In genomic region chr16:82093901-82094300, GRCh38 we compare ENCODE assay signal across 25 cellular contexts. TPM values are rescaled to one million over a fixed set of nuclear protein-coding genes. Genes with fewer than 3 reads are reported as not detected.
DNase-seq lines count a peak whose midpoint lies in the region; ATAC-seq, FAIRE-seq and TF ChIP-seq lines count a peak whose summit lies in the region.
"Had no signal": no experiment of that assay in that cellular context is flagged by ENCODE, and none has a peak within 500 bp of the region (broad histone marks: within the 10 kb centered on the region; RNA-seq: fewer than 3 reads in every experiment).

No MANE protein-coding gene starts in this region.

- no peak for FAIRE-seq in bronchial epithelial cell (lab: Jason Lieb, UNC)
- FAIRE-seq: GM12892, K562 had no signal

- DNase-seq in EH (ENCODE audit: low read depth) = peak; percentile 15
- peak; percentile 86 for DNase-seq in M059J (ENCODE audit: low read depth)
- peak; percentile 86 for DNase-seq in bronchial epithelial cell (ENCODE audit: low read depth)
- DNase-seq in iris pigment epithelial cell (ENCODE audit: low read depth) = peak; percentile 5
- DNase-seq in hippocampal formation (lab: John Stamatoyannopoulos, UW) = no peak
- no peak for DNase-seq in NCI-H1436 treated with DMSO at 0.1 percent for 48 hours (lab: John Stamatoyannopoulos, UW)
- DNase-seq: activated CD4-positive, alpha-beta T cell treated with anti-CD3 and anti-CD28 coated beads for 1 hour; foreskin fibroblast; MG63; NCI-H2029; NCI-H526 treated with DMSO at 0.1 percent for 48 hours; nephron progenitor cell; SHP77; stimulated activated naive B cell treated with anti-CD40 and anti-IgM and Interleukin-4, amounts not matched to agents 10 μg/mL and 1 μg/mL and 100 μg/mL, for 72 hours; upper lobe of left lung had no signal

- no peaks in the 10 kb centered on the region for H3K36me3 ChIP-seq in bronchial epithelial cell (ENCODE audit: control insufficient read depth, insufficient read depth, low read length)
- H3K36me3 ChIP-seq: BLaER1, MG63, suprapubic skin, upper lobe of left lung had no signal

- TF ChIP-seq CTCF in bronchial epithelial cell (IDR thresholded peaks at IDR 0.05; ENCODE audit: insufficient read depth, low read length, severe bottlenecking) = no peak

- ATAC-seq in HG02852 (IDR thresholded peaks at IDR 0.05; ENCODE audit: unreplicated experiment) (no peak), HG02885 (IDR thresholded peaks at IDR 0.05; ENCODE audit: poor library complexity, unreplicated experiment) (no peak)
- ATAC-seq: HCT116; K562; stimulated activated naive B cell treated with anti-CD40 and anti-IgM and Interleukin-4, amounts not matched to agents 10 μg/mL and 1 μg/mL and 100 μg/mL, for 72 hours had no signal

- H3K27me3 ChIP-seq in bronchial epithelial cell (ENCODE audit: control insufficient read depth, insufficient read depth, low read length) = no peaks in the 10 kb centered on the region
- H3K27me3 ChIP-seq: BLaER1, hepatocyte, MG63, suprapubic skin, upper lobe of left lung had no signal

- no peak overlapping the region for H3K4me3 ChIP-seq in bronchial epithelial cell (ENCODE audit: low read depth, low read length)
- H3K4me3 ChIP-seq: BLaER1, hepatocyte, K562, MG63, suprapubic skin, upper lobe of left lung had no signal

RNA-seq across cellular contexts. Expression of gene HSD17B2, which starts 58.8 kb away (rescaled TPM):
- 16.0 and 28.0 TPM in 2 replicates for total RNA-seq in M059J (2014; rRNA removed; shearing (Covaris generic))
- 10.4 and 63.7 TPM in 2 replicates for total RNA-seq in bronchial epithelial cell
- total RNA-seq: K562; skeletal muscle tissue; T-helper 2 cell treated with Interferon-gamma antibody and Interleukin-4, amounts not matched to agents 100 ng/mL and 5 ng/mL, for 36 hours had no signal

Comparison
In these comparisons a context has a peak if more than half of its experiments do, and no peak if none do; other contexts are left out.
1. DNase-seq: peak in EH (single experiment), M059J (single experiment), bronchial epithelial cell (single experiment) and iris pigment epithelial cell (single experiment); none in hippocampal formation (0 of 2) and NCI-H1436 treated with DMSO at 0.1 percent for 48 hours (single experiment).